ENCODE assay signal across 38 cellular contexts in the genomic region with DNA sequence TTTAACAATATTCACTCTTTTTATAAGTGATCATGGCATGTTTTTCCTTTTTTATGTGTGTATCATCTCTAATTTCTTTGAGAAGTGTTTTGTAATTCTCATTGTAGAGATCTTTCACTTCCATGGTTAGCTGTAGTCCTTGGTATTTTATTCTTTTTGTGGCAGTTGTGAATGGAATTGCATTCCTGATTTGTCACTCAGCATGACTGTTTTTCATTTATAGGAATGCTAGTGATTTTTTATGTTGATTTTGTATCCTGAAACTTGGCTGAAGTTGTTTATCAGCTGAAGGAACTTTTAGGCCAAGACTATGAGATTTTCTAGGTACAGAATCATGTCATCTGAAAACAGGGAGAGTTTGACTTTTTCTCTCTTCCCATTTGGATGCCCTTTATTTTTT. TPM values are rescaled to one million over a fixed set of nuclear protein-coding genes. Genes with fewer than 3 reads are reported as not detected.
"Had no signal": no experiment of that assay in that cellular context is flagged by ENCODE, and none has a peak within 500 bp of the region (broad histone marks: within the 10 kb centered on the region; RNA-seq: fewer than 3 reads in every experiment).

No MANE protein-coding gene starts in this region.

- H3K27ac ChIP-seq: ascending aorta, KMS-11, VCaP had no signal

- H3K36me3 Mint-ChIP-seq: activated CD4-positive, alpha-beta memory T cell treated with anti-CD3 and anti-CD28 coated beads for 36 hours had no signal

- H3K4me3 Mint-ChIP-seq: activated B cell treated with CpG ODN at 0.5 μM for 24 hours; activated CD4-positive, alpha-beta memory T cell treated with anti-CD3 and anti-CD28 coated beads for 36 hours; activated naive CD4-positive, alpha-beta T cell treated with anti-CD3 and anti-CD28 coated beads for 36 hours; activated naive CD8-positive, alpha-beta T cell treated with anti-CD3 and anti-CD28 coated beads, Interleukin-2, amount 50 U/mL, for 24 hours; activated T-cell treated with anti-CD3 and anti-CD28 coated beads, Interleukin-2, amount 50 U/mL, for 4 hours; activated T-helper 1 cell treated with anti-CD3 and anti-CD28 coated beads, Interleukin-12 subunit alpha, Interleukin-12 subunit beta, Interleukin-2, Interleukin-4 antibody, amounts not matched to agents 30 ng/mL and 10 ng/mL and 1 ng/mL, durations not matched to agents 14 hours and 24 hours and 36 hours; brain had no signal

- DNase-seq: activated B cell treated with CpG ODN at 0.5 μM for 24 hours; activated CD4-positive, alpha-beta memory T cell treated with anti-CD3 and anti-CD28 coated beads for 36 hours; activated CD4-positive, alpha-beta T cell treated with anti-CD3 and anti-CD28 coated beads for 4 hours; activated CD4-positive, alpha-beta T cell treated with anti-CD3 and anti-CD28 coated beads, Interleukin-2, amount 50 U/mL, for 1 hour; activated CD4-positive, CD25-positive, alpha-beta regulatory T cell treated with anti-CD3 and anti-CD28 coated beads, Interleukin-2, amount 50 U/mL, for 72 hours; activated CD8-positive, alpha-beta memory T cell treated with anti-CD3 and anti-CD28 coated beads, Interleukin-2, amount 50 U/mL, for 4 hours; activated gamma-delta T cell treated with Interleukin-2 at 50 U/mL for 16 hours; activated naive CD4-positive, alpha-beta T cell treated with anti-CD3 and anti-CD28 coated beads for 36 hours; activated naive CD8-positive, alpha-beta T cell treated with anti-CD3 and anti-CD28 coated beads, Interleukin-2, amount 50 U/mL, for 24 hours; activated T-cell treated with anti-CD3 and anti-CD28 coated beads for 4 hours; activated T-cell treated with anti-CD3 and anti-CD28 coated beads, Interleukin-2, amount 50 U/mL, for 4 hours; amniotic stem cell; central memory CD4-positive, alpha-beta T cell; MM.1S; MV-4-11; NCI-H1092; NCI-H1436 treated with DMSO at 0.1 percent for 48 hours; NCI-H1694 treated with DMSO at 0.1 percent for 48 hours; NCI-H2029; NCI-H345; NCI-H526; NCI-H748 treated with DMSO at 0.1 percent for 48 hours; NK-92 treated with Interleukin-12 subunit alpha and Interleukin-12 subunit beta, amount 100 ng/mL, for 24 hours; Right ventricle myocardium superior; SW 1271; T-helper 1 cell; T-helper 2 cell; T-helper 9 cell had no signal

- H3K4me1 ChIP-seq: ascending aorta had no signal

- H3K4me2 ChIP-seq: KMS-11 had no signal

- H3K4me1 Mint-ChIP-seq: activated B cell treated with CpG ODN at 0.5 μM for 24 hours; activated naive CD8-positive, alpha-beta T cell treated with anti-CD3 and anti-CD28 coated beads, Interleukin-2, amount 50 U/mL, for 24 hours; brain had no signal

- H3K27me3 ChIP-seq: ascending aorta had no signal

- H3K27me3 Mint-ChIP-seq: activated CD4-positive, alpha-beta memory T cell treated with anti-CD3 and anti-CD28 coated beads for 36 hours; activated naive CD8-positive, alpha-beta T cell treated with anti-CD3 and anti-CD28 coated beads, Interleukin-2, amount 50 U/mL, for 24 hours had no signal

- H3K4me3 ChIP-seq: ascending aorta had no signal

- ATAC-seq: activated naive CD4-positive, alpha-beta T cell treated with anti-CD3 and anti-CD28 coated beads, Interleukin-2, amount 50 U/mL, for 72 hours; activated naive CD8-positive, alpha-beta T cell treated with anti-CD3 and anti-CD28 coated beads, Interleukin-2, amount 50 U/mL, for 24 hours; activated T-cell treated with anti-CD3 and anti-CD28 coated beads, Interleukin-2, amount 50 U/mL, for 4 hours had no signal

- H3K36me3 ChIP-seq: ascending aorta had no signal

- H3K27ac Mint-ChIP-seq: activated B cell treated with CpG ODN at 0.5 μM for 24 hours; activated CD4-positive, alpha-beta memory T cell treated with anti-CD3 and anti-CD28 coated beads for 36 hours; activated naive CD4-positive, alpha-beta T cell treated with anti-CD3 and anti-CD28 coated beads for 36 hours; activated naive CD4-positive, alpha-beta T cell treated with anti-CD3 and anti-CD28 coated beads, Interleukin-2, amount 50 U/mL, for 72 hours; activated naive CD8-positive, alpha-beta T cell treated with anti-CD3 and anti-CD28 coated beads, Interleukin-2, amount 50 U/mL, for 24 hours; activated T-helper 1 cell treated with anti-CD3 and anti-CD28 coated beads, Interleukin-12 subunit alpha, Interleukin-12 subunit beta, Interleukin-2, Interleukin-4 antibody, amounts not matched to agents 30 ng/mL and 10 ng/mL and 1 ng/mL, durations not matched to agents 14 hours and 24 hours and 36 hours; brain had no signal

RNA-seq across cellular contexts. Expression of a gene that starts 13.1 kb away (rescaled TPM):
- total RNA-seq: activated B cell treated with CpG ODN at 0.5 μM for 24 hours; activated CD4-positive, alpha-beta memory T cell treated with anti-CD3 and anti-CD28 coated beads for 36 hours; activated naive CD4-positive, alpha-beta T cell treated with anti-CD3 and anti-CD28 coated beads for 36 hours; activated naive CD4-positive, alpha-beta T cell treated with anti-CD3 and anti-CD28 coated beads, Interleukin-2, amount 50 U/mL, for 72 hours; activated T-cell treated with anti-CD3 and anti-CD28 coated beads, Interleukin-2, amount 50 U/mL, for 4 hours; activated T-helper 1 cell treated with anti-CD3 and anti-CD28 coated beads, Interleukin-12 subunit alpha, Interleukin-12 subunit beta, Interleukin-2, Interleukin-4 antibody, amounts not matched to agents 30 ng/mL and 10 ng/mL and 1 ng/mL, durations not matched to agents 14 hours and 24 hours and 36 hours; ascending aorta; cerebellum; LHCN-M2; OCI-LY7; Right ventricle myocardium superior had no signal

RNA-seq across cellular contexts. Expression of a gene that starts 17.1 kb away (rescaled TPM):
- total RNA-seq: activated B cell treated with CpG ODN at 0.5 μM for 24 hours; activated CD4-positive, alpha-beta memory T cell treated with anti-CD3 and anti-CD28 coated beads for 36 hours; activated naive CD4-positive, alpha-beta T cell treated with anti-CD3 and anti-CD28 coated beads for 36 hours; activated naive CD4-positive, alpha-beta T cell treated with anti-CD3 and anti-CD28 coated beads, Interleukin-2, amount 50 U/mL, for 72 hours; activated T-cell treated with anti-CD3 and anti-CD28 coated beads, Interleukin-2, amount 50 U/mL, for 4 hours; activated T-helper 1 cell treated with anti-CD3 and anti-CD28 coated beads, Interleukin-12 subunit alpha, Interleukin-12 subunit beta, Interleukin-2, Interleukin-4 antibody, amounts not matched to agents 30 ng/mL and 10 ng/mL and 1 ng/mL, durations not matched to agents 14 hours and 24 hours and 36 hours; ascending aorta; cerebellum; LHCN-M2; OCI-LY7; Right ventricle myocardium superior had no signal

RNA-seq across cellular contexts. Expression of a gene that starts 52.6 kb away (rescaled TPM):
- total RNA-seq: activated B cell treated with CpG ODN at 0.5 μM for 24 hours; activated CD4-positive, alpha-beta memory T cell treated with anti-CD3 and anti-CD28 coated beads for 36 hours; activated naive CD4-positive, alpha-beta T cell treated with anti-CD3 and anti-CD28 coated beads for 36 hours; activated naive CD4-positive, alpha-beta T cell treated with anti-CD3 and anti-CD28 coated beads, Interleukin-2, amount 50 U/mL, for 72 hours; activated T-cell treated with anti-CD3 and anti-CD28 coated beads, Interleukin-2, amount 50 U/mL, for 4 hours; activated T-helper 1 cell treated with anti-CD3 and anti-CD28 coated beads, Interleukin-12 subunit alpha, Interleukin-12 subunit beta, Interleukin-2, Interleukin-4 antibody, amounts not matched to agents 30 ng/mL and 10 ng/mL and 1 ng/mL, durations not matched to agents 14 hours and 24 hours and 36 hours; ascending aorta; cerebellum; LHCN-M2; OCI-LY7; Right ventricle myocardium superior had no signal

RNA-seq across cellular contexts. Expression of a gene that starts 56.8 kb away (rescaled TPM):
- total RNA-seq: activated B cell treated with CpG ODN at 0.5 μM for 24 hours; activated CD4-positive, alpha-beta memory T cell treated with anti-CD3 and anti-CD28 coated beads for 36 hours; activated naive CD4-positive, alpha-beta T cell treated with anti-CD3 and anti-CD28 coated beads for 36 hours; activated naive CD4-positive, alpha-beta T cell treated with anti-CD3 and anti-CD28 coated beads, Interleukin-2, amount 50 U/mL, for 72 hours; activated T-cell treated with anti-CD3 and anti-CD28 coated beads, Interleukin-2, amount 50 U/mL, for 4 hours; activated T-helper 1 cell treated with anti-CD3 and anti-CD28 coated beads, Interleukin-12 subunit alpha, Interleukin-12 subunit beta, Interleukin-2, Interleukin-4 antibody, amounts not matched to agents 30 ng/mL and 10 ng/mL and 1 ng/mL, durations not matched to agents 14 hours and 24 hours and 36 hours; ascending aorta; cerebellum; LHCN-M2; NCI-H460; OCI-LY7; Right ventricle myocardium superior had no signal
